In genomic region chr12:64670039-64670438, GRCh38 we compare ENCODE assay signal across 9 cellular contexts. TPM values are rescaled to one million over a fixed set of nuclear protein-coding genes. Genes with fewer than 3 reads are reported as not detected.
DNase-seq lines count a peak whose midpoint lies in the region; ATAC-seq, FAIRE-seq and TF ChIP-seq lines count a peak whose summit lies in the region.
"Had no signal": no experiment of that assay in that cellular context is flagged by ENCODE, and none has a peak within 500 bp of the region (broad histone marks: within the 10 kb centered on the region; RNA-seq: fewer than 3 reads in every experiment).

No MANE protein-coding gene starts in this region.

- H3K27ac ChIP-seq in VCaP (peak overlapping the region; percentile 98), left lung (peak overlapping the region; percentile 72 to 81), thymus (ENCODE audit: low read depth) (peak overlapping the region; percentile 91), pancreas (peak overlapping the region in 2 of 4 donors; percentile 71 to 81)

- peaks cover 2% of the 10 kb centered on the region for H3K36me3 Mint-ChIP-seq in activated naive CD4-positive, alpha-beta T cell treated with anti-CD3 and anti-CD28 coated beads for 36 hours (ENCODE audit: low read depth)

- no peaks in the 10 kb centered on the region for H3K27me3 ChIP-seq in left lung
- no peaks in the 10 kb centered on the region for H3K27me3 ChIP-seq in thymus (ENCODE audit: control insufficient read depth, insufficient read depth)
- H3K27me3 ChIP-seq in pancreas: no peaks in the 10 kb centered on the region

- no peak for DNase-seq in activated naive CD4-positive, alpha-beta T cell treated with anti-CD3 and anti-CD28 coated beads for 36 hours
- no peak for DNase-seq in activated naive CD4-positive, alpha-beta T cell treated with Interleukin-2 at 50 U/mL for 16 hours
- DNase-seq in left lung: no peak
- no peak for DNase-seq in pancreas
- no peak for DNase-seq in foreskin melanocyte
- DNase-seq in NCI-H82 treated with DMSO at 0.1 percent for 48 hours (lab: John Stamatoyannopoulos, UW; ENCODE audit: unreplicated experiment): no peak
- DNase-seq: activated CD8-positive, alpha-beta memory T cell treated with anti-CD3 and anti-CD28 coated beads, Interleukin-2, amount 50 U/mL, for 48 hours had no signal

- CTCF ChIA-PET in activated naive CD4-positive, alpha-beta T cell treated with anti-CD3 and anti-CD28 coated beads for 36 hours (lab: Charles Lee): interaction anchor here (0.5 to 3.1 kb wide), 12 partner anchors 8 to 1575 kb away, joined by 3 to 14 read pairs (median 4); no protein-coding TSS in a partner anchor

- H3K27ac Mint-ChIP-seq in activated naive CD4-positive, alpha-beta T cell treated with anti-CD3 and anti-CD28 coated beads for 36 hours: peak overlapping the region; percentile 92

- no peaks in the 10 kb centered on the region for H3K27me3 Mint-ChIP-seq in activated naive CD4-positive, alpha-beta T cell treated with anti-CD3 and anti-CD28 coated beads for 36 hours (ENCODE audit: low read depth)

- H3K4me3 Mint-ChIP-seq in activated naive CD4-positive, alpha-beta T cell treated with anti-CD3 and anti-CD28 coated beads for 36 hours: peak overlapping the region; percentile 78

- H3K9me3 ChIP-seq in left lung: no peaks in the 10 kb centered on the region
- no peaks in the 10 kb centered on the region for H3K9me3 ChIP-seq in thymus (ENCODE audit: control insufficient read depth)
- H3K9me3 ChIP-seq in pancreas: no peaks in the 10 kb centered on the region

- intact Hi-C loops in activated naive CD4-positive, alpha-beta T cell treated with anti-CD3 and anti-CD28 coated beads for 36 hours (cut with micrococcal nuclease): no loop called here
- intact Hi-C loops in left lung (cut with DNase I) (no loop called here), pancreas (cut with DNase I) (loop anchor here in 1 of 3 donors (10.0 kb wide), 1 partner anchor 65 kb away; no protein-coding TSS in a partner anchor)

- TF ChIP-seq CTCF in VCaP (conservative IDR thresholded peaks at IDR 0.05) (peak; percentile 12; the same call in 1 of the 2 replicates), left lung (IDR thresholded peaks at IDR 0.05) (no peak), pancreas (IDR thresholded peaks at IDR 0.05) (no peak)

- 18% methylated on average over 4 of the region's 4 CpGs for WGBS in thymus
- 35 to 44% methylated on average over 4 of the region's 4 CpGs for WGBS in pancreas, 2 donors

- H3K4me3 ChIP-seq in left lung (peak overlapping the region in 1 of 2 donors; percentile 17), thymus (ENCODE audit: low read length) (peak overlapping the region; percentile 59), pancreas (no peak overlapping the region)

- FAIRE-seq in pancreas (lab: Jason Lieb, UNC): no peak

- ATAC-seq in left lung (no peak), pancreas (no peak)

- H3K4me1 Mint-ChIP-seq in activated naive CD4-positive, alpha-beta T cell treated with anti-CD3 and anti-CD28 coated beads for 36 hours (ENCODE audit: low read depth): peaks cover 94% of the 10 kb centered on the region

- no peaks in the 10 kb centered on the region for H3K36me3 ChIP-seq in left lung
- no peaks in the 10 kb centered on the region for H3K36me3 ChIP-seq in thymus (ENCODE audit: control insufficient read depth, insufficient read depth)
- no peaks in the 10 kb centered on the region for H3K36me3 ChIP-seq in pancreas

- H3K4me1 ChIP-seq in left lung (peaks cover 68 to 98% of the 10 kb centered on the region in 2 donors), thymus (ENCODE audit: control insufficient read depth, insufficient read depth, low read length) (peaks cover 47% of the 10 kb centered on the region), pancreas (peaks cover 66 to 93% (median 83%) of the 10 kb centered on the region in 3 donors)

- no peaks in the 10 kb centered on the region for H3K9me3 Mint-ChIP-seq in activated naive CD4-positive, alpha-beta T cell treated with anti-CD3 and anti-CD28 coated beads for 36 hours

RNA-seq across cellular contexts. Expression of gene RASSF3, which starts 59.7 kb away (rescaled TPM):
- 10 to 100 TPM; 39.4 to 43.8 TPM for total RNA-seq in activated naive CD4-positive, alpha-beta T cell treated with anti-CD3 and anti-CD28 coated beads for 36 hours
- total RNA-seq in left lung: 10 to 100 TPM; 74.5 to 90.2 TPM
- 22.8 TPM for polyA plus RNA-seq in thymus
- 10 to 100 TPM; 13.7 to 36.5 (median 22.6) TPM for total RNA-seq in pancreas
- 1 to 10 TPM; 5.2 to 8.6 TPM for polyA plus RNA-seq in pancreas
